In genomic region chr14:75022655-75023054, GRCh38 we compare ENCODE assay signal across 9 cellular contexts. TPM values are rescaled to one million over a fixed set of nuclear protein-coding genes. Genes with fewer than 3 reads are reported as not detected.
DNase-seq lines count a peak whose midpoint lies in the region; ATAC-seq and TF ChIP-seq lines count a peak whose summit lies in the region.
"Had no signal": no experiment of that assay in that cellular context is flagged by ENCODE, and none has a peak within 500 bp of the region (broad histone marks: within the 10 kb centered on the region; RNA-seq: fewer than 3 reads in every experiment).

No MANE protein-coding gene starts in this region.

- H3K27me3 ChIP-seq in GM06990 (replicated peaks; ENCODE audit: control insufficient read depth, insufficient read depth, low read length): no peaks in the 10 kb centered on the region

- DNase-seq in GM06990 (ENCODE audit: extremely low read depth, insufficient read length) (no peak), caudate nucleus (lab: John Stamatoyannopoulos, UW) (no peak), lung microvascular endothelial cell (ENCODE audit: low read depth in 2 of 2) (peak; percentile 29 to 33), activated T-cell treated with anti-CD3 and anti-CD28 coated beads for 4 hours (no peak)
- DNase-seq: T-helper 2 cell had no signal

- H3K36me3 ChIP-seq in GM06990 (ENCODE audit: control insufficient read depth, insufficient read depth, low read length): peaks cover 7% of the 10 kb centered on the region

- peak overlapping the region; percentile 55 for H3K27ac ChIP-seq in caudate nucleus (ENCODE audit: low read depth, low read length)

- no peak overlapping the region for H3K4me3 ChIP-seq in GM06990 (replicated peaks; ENCODE audit: low read depth, low read length)

- ATAC-seq in HG03354 (IDR thresholded peaks at IDR 0.05; ENCODE audit: poor library complexity, severe bottlenecking, unreplicated experiment) (no peak), GM19455 (IDR thresholded peaks at IDR 0.05; ENCODE audit: unreplicated experiment) (no peak), HG03571 (IDR thresholded peaks at IDR 0.05; ENCODE audit: unreplicated experiment) (no peak)

- TF ChIP-seq CTCF in GM06990 (IDR thresholded peaks at IDR 0.05; ENCODE audit: insufficient read depth, low read length, poor library complexity, severe bottlenecking) (peak; percentile 40), LNCAP (IDR thresholded peaks at IDR 0.05) (peak; percentile 37; the same call in 1 of the 2 replicates)

RNA-seq across cellular contexts. Expression of gene EIF2B2, which starts 19.9 kb away (rescaled TPM):
- total RNA-seq in lung microvascular endothelial cell: 33.1 and 37.3 TPM in 2 replicates

RNA-seq across cellular contexts. Expression of gene MLH3, which starts 28.6 kb away (rescaled TPM):
- 7.0 and 19.6 TPM in 2 replicates for total RNA-seq in lung microvascular endothelial cell

RNA-seq across cellular contexts. Expression of gene ACYP1, which starts 41.2 kb away (rescaled TPM):
- total RNA-seq in lung microvascular endothelial cell: 4.6 and 5.6 TPM in 2 replicates

RNA-seq across cellular contexts. Expression of gene ZC2HC1C, which starts 46.8 kb away (rescaled TPM):
- total RNA-seq in lung microvascular endothelial cell: 0.40 and 0.44 TPM in 2 replicates

Comparison
In these comparisons a context has a peak if more than half of its experiments do, and no peak if none do; other contexts are left out.
1. DNase-seq: peak in lung microvascular endothelial cell (2 of 2); none in GM06990 (single experiment), caudate nucleus (0 of 61) and activated T-cell treated with anti-CD3 and anti-CD28 coated beads for 4 hours (single experiment).